11 cellular contexts compared by ENCODE assay signal in genomic region chr3:99902091-99902490, GRCh38.
DNase-seq lines count a peak whose midpoint lies in the region; ATAC-seq and TF ChIP-seq lines count a peak whose summit lies in the region.
"Had no signal": no experiment of that assay in that cellular context is flagged by ENCODE, and none has a peak within 500 bp of the region (broad histone marks: within the 10 kb centered on the region; RNA-seq: fewer than 3 reads in every experiment).

No MANE protein-coding gene starts in this region.

- H3K4me1 ChIP-seq in SJCRH30 (peaks cover 29% of the 10 kb centered on the region), foreskin keratinocyte (peaks cover 48% of the 10 kb centered on the region), stomach (peaks cover 4 to 22% (median 12%) of the 10 kb centered on the region in 4 donors)

- no peak for TF ChIP-seq POLR2A in stomach (IDR thresholded peaks at IDR 0.05)

- TF ChIP-seq CTCF in foreskin keratinocyte (conservative IDR thresholded peaks at IDR 0.05) (no peak), stomach (IDR thresholded peaks at IDR 0.05) (no peak), coronary artery (IDR thresholded peaks at IDR 0.05) (no peak)

- no peaks in the 10 kb centered on the region for H3K36me3 ChIP-seq in SJCRH30
- no peaks in the 10 kb centered on the region for H3K36me3 ChIP-seq in stomach
- H3K36me3 ChIP-seq: ascending aorta had no signal

- H3K4me3 ChIP-seq in SJCRH30 (no peak overlapping the region), stomach (no peak overlapping the region), coronary artery (no peak overlapping the region)
- H3K4me3 ChIP-seq: testis had no signal

- 67 to 85% (median 76%) methylated on average over 1 of the region's 1 CpG for WGBS in stomach, 5 donors

- peak overlapping the region; percentile 36; the same call in 1 of the 2 replicates for H3K27ac ChIP-seq in SJCRH30
- peak overlapping the region; percentile 85 for H3K27ac ChIP-seq in foreskin keratinocyte
- H3K27ac ChIP-seq in stomach, result peak overlapping the region in 3 of 5 donors; percentile 16 to 76 (median 51)
- no peak overlapping the region for H3K27ac ChIP-seq in coronary artery

- H3K9me3 Mint-ChIP-seq in activated CD8-positive, alpha-beta T cell treated with anti-CD3 and anti-CD28 coated beads, Interleukin-2, amount 10 ng/mL, durations not matched to agents 7 days and 5 days (ENCODE audit: insufficient read depth), result no peaks in the 10 kb centered on the region

- H3K27ac Mint-ChIP-seq in activated CD8-positive, alpha-beta T cell treated with anti-CD3 and anti-CD28 coated beads, Interleukin-2, amount 10 ng/mL, durations not matched to agents 7 days and 5 days, result no peak overlapping the region

- intact Hi-C loops in stomach (cut with DNase I; ENCODE audit: low total_unique reads), result no loop called here

- H3K27me3 ChIP-seq in SJCRH30 (no peaks in the 10 kb centered on the region), foreskin keratinocyte (no peaks in the 10 kb centered on the region), stomach (no peaks in the 10 kb centered on the region)
- H3K27me3 ChIP-seq: ascending aorta, testis had no signal

- peak; percentile 76 for ATAC-seq in foreskin keratinocyte
- ATAC-seq in activated CD8-positive, alpha-beta T cell treated with anti-CD3 and anti-CD28 coated beads, Interleukin-2, amount 10 ng/mL, durations not matched to agents 7 days and 5 days, result no peak

- DNase-seq in HCEC 1CT (peak; percentile 54), SJCRH30 (no peak), foreskin keratinocyte (peak; percentile 80 to 88), stomach (no peak), UCSD-AML1 (lab: John Stamatoyannopoulos, UW; ENCODE audit: unreplicated experiment) (no peak), coronary artery (ENCODE audit: low spot score) (no peak)
- no peak for DNase-seq in activated CD8-positive, alpha-beta T cell treated with anti-CD3 and anti-CD28 coated beads, Interleukin-2, amount 10 ng/mL, durations not matched to agents 7 days and 5 days
- DNase-seq: NCI-H526, SIG-M5 had no signal

- CTCF ChIA-PET in activated CD8-positive, alpha-beta T cell treated with anti-CD3 and anti-CD28 coated beads, Interleukin-2, amount 10 ng/mL, durations not matched to agents 7 days and 5 days (lab: Charles Lee), result no interaction called here

- no peaks in the 10 kb centered on the region for H3K4me1 Mint-ChIP-seq in activated CD8-positive, alpha-beta T cell treated with anti-CD3 and anti-CD28 coated beads, Interleukin-2, amount 10 ng/mL, durations not matched to agents 7 days and 5 days (ENCODE audit: low read depth)

- no peaks in the 10 kb centered on the region for H3K27me3 Mint-ChIP-seq in activated CD8-positive, alpha-beta T cell treated with anti-CD3 and anti-CD28 coated beads, Interleukin-2, amount 10 ng/mL, durations not matched to agents 7 days and 5 days (ENCODE audit: low read depth)

- H3K4me3 Mint-ChIP-seq in activated CD8-positive, alpha-beta T cell treated with anti-CD3 and anti-CD28 coated beads, Interleukin-2, amount 10 ng/mL, durations not matched to agents 7 days and 5 days, result no peak overlapping the region

- H3K9me3 ChIP-seq in SJCRH30 (replicated peaks) (no peaks in the 10 kb centered on the region), stomach (no peaks in the 10 kb centered on the region)
- H3K9me3 ChIP-seq: ascending aorta, testis had no signal

- no peak for TF ChIP-seq EP300 in stomach (IDR thresholded peaks at IDR 0.05)

- no peaks in the 10 kb centered on the region for H3K36me3 Mint-ChIP-seq in activated CD8-positive, alpha-beta T cell treated with anti-CD3 and anti-CD28 coated beads, Interleukin-2, amount 10 ng/mL, durations not matched to agents 7 days and 5 days (ENCODE audit: low read depth)

- POLR2A ChIA-PET in activated CD8-positive, alpha-beta T cell treated with anti-CD3 and anti-CD28 coated beads, Interleukin-2, amount 10 ng/mL, durations not matched to agents 7 days and 5 days (lab: Charles Lee), result no interaction called here

Comparison
In these comparisons a context has a peak if more than half of its experiments do, and no peak if none do; other contexts are left out.
1. DNase-seq: peak in HCEC 1CT (single experiment) and foreskin keratinocyte (2 of 2); none in SJCRH30 (0 of 2), stomach (single experiment), activated CD8-positive, alpha-beta T cell treated with anti-CD3 and anti-CD28 coated beads, Interleukin-2, amount 10 ng/mL, durations not matched to agents 7 days and 5 days (single experiment), UCSD-AML1 (single experiment) and coronary artery (single experiment).
2. H3K27ac ChIP-seq: peak in SJCRH30 (single experiment), foreskin keratinocyte (single experiment) and stomach (3 of 5); none in coronary artery (0 of 2).